In genomic region chr1:174209347-174210187, GRCh38 we compare ENCODE assay signal across 11 cellular contexts. TPM values are rescaled to one million over a fixed set of nuclear protein-coding genes. Genes with fewer than 3 reads are reported as not detected.
DNase-seq lines count a peak whose midpoint lies in the region; ATAC-seq and TF ChIP-seq lines count a peak whose summit lies in the region.
"Had no signal": no experiment of that assay in that cellular context is flagged by ENCODE, and none has a peak within 500 bp of the region (broad histone marks: within the 10 kb centered on the region; RNA-seq: fewer than 3 reads in every experiment).

No MANE protein-coding gene starts in this region.

- TF ChIP-seq CTCF in activated CD8-positive, alpha-beta T cell treated with anti-CD3 and anti-CD28 coated beads for 36 hours (IDR thresholded peaks at IDR 0.05): no peak

- CTCF ChIA-PET in activated CD8-positive, alpha-beta T cell treated with anti-CD3 and anti-CD28 coated beads for 36 hours (lab: Charles Lee): interaction anchor here (1.0 kb wide), 1 partner anchor 8 kb away, joined by 4 read pairs; no protein-coding TSS in a partner anchor
- CTCF ChIA-PET in activated CD8-positive, alpha-beta T cell treated with anti-CD3 and anti-CD28 coated beads, Interleukin-2, amount 10 ng/mL, durations not matched to agents 7 days and 5 days (lab: Charles Lee): interaction anchor here (1.3 kb wide), 1 partner anchor 8 kb away, joined by 4 read pairs; no protein-coding TSS in a partner anchor

- peaks cover 13% of the 10 kb centered on the region for H3K9me3 Mint-ChIP-seq in activated CD8-positive, alpha-beta T cell treated with anti-CD3 and anti-CD28 coated beads for 36 hours
- H3K9me3 Mint-ChIP-seq in activated CD8-positive, alpha-beta T cell treated with anti-CD3 and anti-CD28 coated beads, Interleukin-2, amount 10 ng/mL, durations not matched to agents 7 days and 5 days (ENCODE audit: insufficient read depth): no peaks in the 10 kb centered on the region
- peaks cover 14% of the 10 kb centered on the region for H3K9me3 Mint-ChIP-seq in activated naive CD8-positive, alpha-beta T cell treated with anti-CD3 and anti-CD28 coated beads for 36 hours

- H3K4me1 ChIP-seq in HAP-1: 0 out of 2 replicates have a peak, but pooled peaks cover 3% of the 10 kb centered on the region

- in situ Hi-C loops in HAP-1 (cut with MboI; ENCODE audit: low sequenced_read_pairs): no loop called here

- H3K27ac Mint-ChIP-seq in activated CD8-positive, alpha-beta T cell treated with anti-CD3 and anti-CD28 coated beads for 36 hours: no peak overlapping the region
- no peak overlapping the region for H3K27ac Mint-ChIP-seq in activated CD8-positive, alpha-beta T cell treated with anti-CD3 and anti-CD28 coated beads, Interleukin-2, amount 10 ng/mL, durations not matched to agents 7 days and 5 days
- H3K27ac Mint-ChIP-seq in activated naive CD8-positive, alpha-beta T cell treated with anti-CD3 and anti-CD28 coated beads for 36 hours: no peak overlapping the region

- H3K4me3 ChIP-seq in HAP-1: no peak overlapping the region
- H3K4me3 ChIP-seq: mucosa of descending colon had no signal

- peaks cover 36% of the 10 kb centered on the region for H3K4me1 Mint-ChIP-seq in activated CD8-positive, alpha-beta T cell treated with anti-CD3 and anti-CD28 coated beads for 36 hours (ENCODE audit: low read depth)
- H3K4me1 Mint-ChIP-seq in activated CD8-positive, alpha-beta T cell treated with anti-CD3 and anti-CD28 coated beads, Interleukin-2, amount 10 ng/mL, durations not matched to agents 7 days and 5 days (ENCODE audit: low read depth): peaks cover 22% of the 10 kb centered on the region
- H3K4me1 Mint-ChIP-seq in activated naive CD8-positive, alpha-beta T cell treated with anti-CD3 and anti-CD28 coated beads for 36 hours: peaks cover 30% of the 10 kb centered on the region

- DNase-seq in activated CD8-positive, alpha-beta T cell treated with anti-CD3 and anti-CD28 coated beads for 36 hours: peak; percentile 33
- DNase-seq in activated CD8-positive, alpha-beta T cell treated with anti-CD3 and anti-CD28 coated beads, Interleukin-2, amount 10 ng/mL, durations not matched to agents 7 days and 5 days: no peak
- peak; percentile 18 for DNase-seq in activated naive CD8-positive, alpha-beta T cell treated with anti-CD3 and anti-CD28 coated beads for 36 hours
- no peak for DNase-seq in AG08395 (ENCODE audit: low spot score)
- no peak for DNase-seq in NCI-H526 (lab: John Stamatoyannopoulos, UW)
- DNase-seq in HAP-1 (ENCODE audit: low spot score in 2 of 2): no peak
- DNase-seq: DMS79 treated with DMSO at 0.1 percent for 48 hours, mucosa of descending colon, NCI-H774 had no signal

- ATAC-seq in activated CD8-positive, alpha-beta T cell treated with anti-CD3 and anti-CD28 coated beads for 36 hours: peak; percentile 66
- ATAC-seq in activated CD8-positive, alpha-beta T cell treated with anti-CD3 and anti-CD28 coated beads, Interleukin-2, amount 10 ng/mL, durations not matched to agents 7 days and 5 days: no peak
- ATAC-seq in GM21367 (IDR thresholded peaks at IDR 0.05; ENCODE audit: unreplicated experiment) (peak; percentile 67), HG03045 (IDR thresholded peaks at IDR 0.05; ENCODE audit: unreplicated experiment) (peak; percentile 90)
- ATAC-seq: mucosa of descending colon had no signal

- H3K9me3 ChIP-seq in HAP-1: no peaks in the 10 kb centered on the region; the same call in 1 of the 2 replicates
- H3K9me3 ChIP-seq: mucosa of descending colon had no signal

- peaks cover 18% of the 10 kb centered on the region for H3K36me3 Mint-ChIP-seq in activated CD8-positive, alpha-beta T cell treated with anti-CD3 and anti-CD28 coated beads for 36 hours (ENCODE audit: low read depth)
- peaks cover 28% of the 10 kb centered on the region for H3K36me3 Mint-ChIP-seq in activated CD8-positive, alpha-beta T cell treated with anti-CD3 and anti-CD28 coated beads, Interleukin-2, amount 10 ng/mL, durations not matched to agents 7 days and 5 days (ENCODE audit: low read depth)
- peaks cover 23% of the 10 kb centered on the region for H3K36me3 Mint-ChIP-seq in activated naive CD8-positive, alpha-beta T cell treated with anti-CD3 and anti-CD28 coated beads for 36 hours

- H3K27me3 Mint-ChIP-seq in activated CD8-positive, alpha-beta T cell treated with anti-CD3 and anti-CD28 coated beads for 36 hours: no peaks in the 10 kb centered on the region
- H3K27me3 Mint-ChIP-seq in activated CD8-positive, alpha-beta T cell treated with anti-CD3 and anti-CD28 coated beads, Interleukin-2, amount 10 ng/mL, durations not matched to agents 7 days and 5 days (ENCODE audit: low read depth): no peaks in the 10 kb centered on the region
- no peaks in the 10 kb centered on the region for H3K27me3 Mint-ChIP-seq in activated naive CD8-positive, alpha-beta T cell treated with anti-CD3 and anti-CD28 coated beads for 36 hours

- no peak overlapping the region for H3K4me3 Mint-ChIP-seq in activated CD8-positive, alpha-beta T cell treated with anti-CD3 and anti-CD28 coated beads for 36 hours
- no peak overlapping the region for H3K4me3 Mint-ChIP-seq in activated CD8-positive, alpha-beta T cell treated with anti-CD3 and anti-CD28 coated beads, Interleukin-2, amount 10 ng/mL, durations not matched to agents 7 days and 5 days
- H3K4me3 Mint-ChIP-seq in activated naive CD8-positive, alpha-beta T cell treated with anti-CD3 and anti-CD28 coated beads for 36 hours: no peak overlapping the region

- intact Hi-C loops in activated CD8-positive, alpha-beta T cell treated with anti-CD3 and anti-CD28 coated beads for 36 hours (cut with micrococcal nuclease): loop anchor here (5.0 kb wide), 1 partner anchor 52 kb away; the partner anchor contains the start of gene RABGAP1L

- POLR2A ChIA-PET in activated CD8-positive, alpha-beta T cell treated with anti-CD3 and anti-CD28 coated beads for 36 hours (lab: Charles Lee): no interaction called here
- POLR2A ChIA-PET in activated CD8-positive, alpha-beta T cell treated with anti-CD3 and anti-CD28 coated beads, Interleukin-2, amount 10 ng/mL, durations not matched to agents 7 days and 5 days (lab: Charles Lee): no interaction called here

- no peaks in the 10 kb centered on the region for H3K27me3 ChIP-seq in HAP-1 (ENCODE audit: low read depth)

- no peaks in the 10 kb centered on the region for H3K36me3 ChIP-seq in HAP-1 (replicated peaks)

RNA-seq across cellular contexts. Expression of gene RABGAP1L, which starts 50.2 kb away (rescaled TPM):
- 10 to 100 TPM; 26.9 to 29.4 TPM for total RNA-seq in activated CD8-positive, alpha-beta T cell treated with anti-CD3 and anti-CD28 coated beads for 36 hours
- total RNA-seq in activated CD8-positive, alpha-beta T cell treated with anti-CD3 and anti-CD28 coated beads, Interleukin-2, amount 10 ng/mL, durations not matched to agents 7 days and 5 days: 10 to 100 TPM; 38.2 to 44.2 TPM
- 10 to 100 TPM; 20.2 to 22.6 TPM for total RNA-seq in activated naive CD8-positive, alpha-beta T cell treated with anti-CD3 and anti-CD28 coated beads for 36 hours

Comparison
In these comparisons a context has a peak if more than half of its experiments do, and no peak if none do; other contexts are left out.
1. DNase-seq: peak in activated CD8-positive, alpha-beta T cell treated with anti-CD3 and anti-CD28 coated beads for 36 hours (single experiment) and activated naive CD8-positive, alpha-beta T cell treated with anti-CD3 and anti-CD28 coated beads for 36 hours (single experiment); none in activated CD8-positive, alpha-beta T cell treated with anti-CD3 and anti-CD28 coated beads, Interleukin-2, amount 10 ng/mL, durations not matched to agents 7 days and 5 days (single experiment), AG08395 (single experiment), NCI-H526 (0 of 2) and HAP-1 (0 of 2).